Comparison of ENCODE assay signal across 20 cellular contexts in genomic region chr5:124328201-124328600, GRCh38.
"Had no signal": no experiment of that assay in that cellular context is flagged by ENCODE, and none has a peak within 500 bp of the region (broad histone marks: within the 10 kb centered on the region; RNA-seq: fewer than 3 reads in every experiment).

No MANE protein-coding gene starts in this region.

- H3K4me3 Mint-ChIP-seq: dendritic cell treated with granulocyte-macrophage colony-stimulating factor and Interleukin-4, amounts not matched to agents 40 ng/mL and 50 ng/mL, for 4 days; effector memory CD8-positive, alpha-beta T cell; immature natural killer cell; naive thymus-derived CD4-positive, alpha-beta T cell had no signal

- H3K4me1 Mint-ChIP-seq: immature natural killer cell had no signal

- H3K27me3 Mint-ChIP-seq: dendritic cell treated with granulocyte-macrophage colony-stimulating factor and Interleukin-4, amounts not matched to agents 40 ng/mL and 50 ng/mL, for 4 days; effector memory CD8-positive, alpha-beta T cell had no signal

- H3K36me3 Mint-ChIP-seq: immature natural killer cell had no signal

- H3K27ac Mint-ChIP-seq: dendritic cell treated with granulocyte-macrophage colony-stimulating factor and Interleukin-4, amounts not matched to agents 40 ng/mL and 50 ng/mL, for 4 days; effector memory CD8-positive, alpha-beta T cell; immature natural killer cell; naive thymus-derived CD4-positive, alpha-beta T cell had no signal

- DNase-seq: colonic mucosa; cortex of kidney; effector CD8-positive, alpha-beta T cell; effector memory CD8-positive, alpha-beta T cell; foreskin keratinocyte; heart left ventricle; hypothalamus; immature natural killer cell; islet precursor cell; kidney; kidney glomerular epithelial cell; left colon; left ventricle myocardium superior; lower lobe of right lung; mesenchymal stem cell; midbrain; naive thymus-derived CD4-positive, alpha-beta T cell had no signal

- ATAC-seq: effector memory CD8-positive, alpha-beta T cell; foreskin keratinocyte; gastroesophageal sphincter; heart left ventricle; left colon; left lobe of liver; left ventricle myocardium superior; lower lobe of right lung; naive thymus-derived CD4-positive, alpha-beta T cell had no signal
